Comparison of ENCODE assay signal across 8 cellular contexts in genomic region chr1:223832637-223832943, GRCh38. TPM values are rescaled to one million over a fixed set of nuclear protein-coding genes. Genes with fewer than 3 reads are reported as not detected.
A peak's percentile ranks its signal among the peaks of the same experiment; 100 is the strongest.
DNase-seq lines count a peak whose midpoint lies in the region; ATAC-seq lines count a peak whose summit lies in the region.

No MANE protein-coding gene starts in this region.

- no peaks in the 10 kb centered on the region for H3K36me3 Mint-ChIP-seq in CD4-positive, CD25-positive, alpha-beta regulatory T cell

- H3K27me3 Mint-ChIP-seq in CD4-positive, CD25-positive, alpha-beta regulatory T cell: no peaks in the 10 kb centered on the region

- H3K4me1 ChIP-seq in CD4-positive, CD25-positive, alpha-beta regulatory T cell (ENCODE audit: control insufficient read depth, insufficient read depth, low read length, poor library complexity, severe bottlenecking): peaks cover 54% of the 10 kb centered on the region

- peak overlapping the region; percentile 24 to 86 (median 46) for H3K4me3 Mint-ChIP-seq in CD4-positive, CD25-positive, alpha-beta regulatory T cell

- H3K36me3 ChIP-seq in CD4-positive, CD25-positive, alpha-beta regulatory T cell (ENCODE audit: control insufficient read depth, insufficient read depth, low read length): no peaks in the 10 kb centered on the region

- H3K27ac Mint-ChIP-seq in CD4-positive, CD25-positive, alpha-beta regulatory T cell: peak overlapping the region; percentile 38 to 90 (median 80)

- ATAC-seq in CD4-positive, CD25-positive, alpha-beta regulatory T cell (ENCODE audit: low read depth in 2 of 2): no peak
- ATAC-seq in HG02610 (IDR thresholded peaks at IDR 0.05; ENCODE audit: unreplicated experiment): peak; percentile 16

- no peaks in the 10 kb centered on the region for H3K9me3 ChIP-seq in CD4-positive, CD25-positive, alpha-beta regulatory T cell (ENCODE audit: control insufficient read depth in 2 of 2, low read length in 2 of 2)

- peak overlapping the region; percentile 50 for H3K4me3 ChIP-seq in CD4-positive, CD25-positive, alpha-beta regulatory T cell (ENCODE audit: low read depth, low read length)

- H3K4me1 Mint-ChIP-seq in CD4-positive, CD25-positive, alpha-beta regulatory T cell: peaks cover 7 to 24% (median 15%) of the 10 kb centered on the region in 4 donors

- peak overlapping the region; percentile 77 for H3K27ac ChIP-seq in CD4-positive, CD25-positive, alpha-beta regulatory T cell (ENCODE audit: insufficient read depth, low read length, poor library complexity, severe bottlenecking)

- DNase-seq in CD4-positive, CD25-positive, alpha-beta regulatory T cell: no peak
- peak; percentile 26 for DNase-seq in activated naive CD4-positive, alpha-beta T cell treated with anti-CD3 and anti-CD28 coated beads, Interleukin-2, amount 50 U/mL, for 16 hours
- DNase-seq in medulla oblongata (ENCODE audit: extremely low spot score) (peak; percentile 48), islet precursor cell (no peak), NCI-H2081 treated with DMSO at 0.1 percent for 48 hours (lab: John Stamatoyannopoulos, UW) (no peak), T1000 (lab: John Stamatoyannopoulos, UW) (no peak), NCI-H1694 treated with DMSO at 0.1 percent for 48 hours (lab: John Stamatoyannopoulos, UW) (no peak)

- H3K9me3 Mint-ChIP-seq in CD4-positive, CD25-positive, alpha-beta regulatory T cell: no peaks in the 10 kb centered on the region

- H3K27me3 ChIP-seq in CD4-positive, CD25-positive, alpha-beta regulatory T cell (ENCODE audit: control insufficient read depth, insufficient read depth, low read length): no peaks in the 10 kb centered on the region

RNA-seq across cellular contexts. Expression of gene TP53BP2, which starts 13.2 kb away (rescaled TPM):
- 93.5 TPM for total RNA-seq in CD4-positive, CD25-positive, alpha-beta regulatory T cell
- polyA plus RNA-seq in CD4-positive, CD25-positive, alpha-beta regulatory T cell: 1 to 10 TPM; 7.4 to 8.7 (median 7.9) TPM

Comparison
In these comparisons a context has a peak if more than half of its experiments do, and no peak if none do; other contexts are left out.
1. DNase-seq: peak in activated naive CD4-positive, alpha-beta T cell treated with anti-CD3 and anti-CD28 coated beads, Interleukin-2, amount 50 U/mL, for 16 hours (single experiment) and medulla oblongata (single experiment); none in CD4-positive, CD25-positive, alpha-beta regulatory T cell (0 of 3), islet precursor cell (single experiment), NCI-H2081 treated with DMSO at 0.1 percent for 48 hours (single experiment), T1000 (single experiment) and NCI-H1694 treated with DMSO at 0.1 percent for 48 hours (single experiment).